Comparison of ENCODE assay signal across 8 cellular contexts in the genomic region with DNA sequence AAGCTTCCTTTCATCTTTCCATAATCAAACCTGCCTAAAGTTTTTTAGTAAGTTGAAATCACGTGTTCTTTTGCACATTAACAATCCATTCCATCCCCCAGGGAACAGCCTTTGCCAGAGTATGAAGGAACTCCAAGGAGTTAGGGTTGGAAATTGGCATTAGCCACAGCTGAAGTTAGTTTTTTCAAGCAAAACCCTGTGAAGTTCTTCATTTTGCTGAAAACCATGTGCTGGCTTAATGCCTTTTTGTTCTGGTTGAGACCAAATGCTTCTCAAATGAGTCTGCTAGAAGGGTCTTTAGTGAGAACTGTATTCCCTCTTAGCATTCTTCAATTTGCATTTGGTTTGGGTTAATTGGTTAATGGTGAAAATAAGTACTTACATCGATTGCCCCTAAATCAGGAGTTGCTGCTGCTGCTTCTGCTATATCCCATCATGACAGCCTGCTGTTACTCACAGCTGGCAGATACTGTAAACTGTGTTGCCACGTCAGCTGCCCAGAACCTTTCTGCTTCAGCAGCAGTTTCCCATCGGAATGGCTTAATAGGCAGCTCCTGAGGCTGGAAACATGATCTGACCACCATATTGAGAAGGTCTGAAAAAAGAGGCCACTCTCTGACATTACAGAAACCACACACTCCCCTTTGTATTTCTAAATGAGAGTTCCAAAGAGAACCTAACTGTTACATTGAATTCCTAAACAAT. TPM values are rescaled to one million over a fixed set of nuclear protein-coding genes. Genes with fewer than 3 reads are reported as not detected.
DNase-seq lines count a peak whose midpoint lies in the region; ATAC-seq lines count a peak whose summit lies in the region.

No MANE protein-coding gene starts in this region.

- no peaks in the 10 kb centered on the region for H3K4me1 Mint-ChIP-seq in activated T-cell treated with anti-CD3 and anti-CD28 coated beads, Interleukin-2, amount 50 U/mL, for 72 hours (ENCODE audit: low read depth)
- H3K4me1 Mint-ChIP-seq in naive thymus-derived CD4-positive, alpha-beta T cell = no peaks in the 10 kb centered on the region
- H3K4me1 Mint-ChIP-seq in natural killer cell treated with Interleukin-12 subunit alpha and Interleukin-12 subunit beta and Interleukin-15 and Interleukin-18, amount 100 ng/mL, for 72 hours (ENCODE audit: low read depth in 2 of 2) = no peaks in the 10 kb centered on the region

- POLR2A ChIA-PET in naive thymus-derived CD4-positive, alpha-beta T cell (lab: Charles Lee) = no interaction called here

- intact Hi-C loops in naive thymus-derived CD4-positive, alpha-beta T cell (cut with micrococcal nuclease) = no loop called here

- no peak for ATAC-seq in activated T-cell treated with anti-CD3 and anti-CD28 coated beads, Interleukin-2, amount 50 U/mL, for 72 hours (replicated peaks in 1 of 2)
- ATAC-seq in naive thymus-derived CD4-positive, alpha-beta T cell = no peak
- no peak for ATAC-seq in HG02798 (IDR thresholded peaks at IDR 0.05; ENCODE audit: poor library complexity, unreplicated experiment)
- no peak for ATAC-seq in natural killer cell treated with Interleukin-12 subunit alpha and Interleukin-12 subunit beta and Interleukin-15 and Interleukin-18, amount 100 ng/mL, for 72 hours

- no peaks in the 10 kb centered on the region for H3K4me1 ChIP-seq in naive thymus-derived CD4-positive, alpha-beta T cell (ENCODE audit: control insufficient read depth in 2 of 2, insufficient read depth in 2 of 2, low read length in 2 of 2)

- CTCF ChIA-PET in naive thymus-derived CD4-positive, alpha-beta T cell (lab: Charles Lee) = no interaction called here

- peak overlapping the region; percentile 5; the same call in 1 of the 2 replicates for H3K4me3 ChIP-seq in MG63
- no peak overlapping the region for H3K4me3 ChIP-seq in naive thymus-derived CD4-positive, alpha-beta T cell (ENCODE audit: low read length)

- H3K36me3 ChIP-seq in MG63 = no peaks in the 10 kb centered on the region
- H3K36me3 ChIP-seq in naive thymus-derived CD4-positive, alpha-beta T cell (ENCODE audit: control insufficient read depth in 2 of 3, insufficient read depth in 3 of 3, low read length in 3 of 3) = no peaks in the 10 kb centered on the region

- DNase-seq in MG63 (peak; percentile 89), anterior cingulate cortex (lab: John Stamatoyannopoulos, UW) (peak in 33 of 58 donors; percentile 12 to 76 (median 33)), hypothalamus (lab: John Stamatoyannopoulos, UW) (peak in 42 of 51 donors; percentile 2 to 60 (median 20)), stromal cell of bone marrow (ENCODE audit: low read depth) (peak; percentile 95)
- no peak for DNase-seq in activated T-cell treated with anti-CD3 and anti-CD28 coated beads, Interleukin-2, amount 50 U/mL, for 72 hours
- no peak for DNase-seq in naive thymus-derived CD4-positive, alpha-beta T cell
- DNase-seq in natural killer cell treated with Interleukin-12 subunit alpha and Interleukin-12 subunit beta and Interleukin-15 and Interleukin-18, amount 100 ng/mL, for 72 hours (ENCODE audit: low spot score) = no peak

- no peaks in the 10 kb centered on the region for H3K27me3 ChIP-seq in MG63
- no peaks in the 10 kb centered on the region for H3K27me3 ChIP-seq in naive thymus-derived CD4-positive, alpha-beta T cell (ENCODE audit: control insufficient read depth in 2 of 2, insufficient read depth in 2 of 2, low read length in 2 of 2)

- no peaks in the 10 kb centered on the region for H3K27me3 Mint-ChIP-seq in activated T-cell treated with anti-CD3 and anti-CD28 coated beads, Interleukin-2, amount 50 U/mL, for 72 hours (ENCODE audit: low read depth)
- H3K27me3 Mint-ChIP-seq in naive thymus-derived CD4-positive, alpha-beta T cell = no peaks in the 10 kb centered on the region
- no peaks in the 10 kb centered on the region for H3K27me3 Mint-ChIP-seq in natural killer cell treated with Interleukin-12 subunit alpha and Interleukin-12 subunit beta and Interleukin-15 and Interleukin-18, amount 100 ng/mL, for 72 hours

- peaks cover 2 to 11% of the 10 kb centered on the region in 2 donors for H3K9me3 Mint-ChIP-seq in activated T-cell treated with anti-CD3 and anti-CD28 coated beads, Interleukin-2, amount 50 U/mL, for 72 hours
- H3K9me3 Mint-ChIP-seq in naive thymus-derived CD4-positive, alpha-beta T cell = peaks cover 3 to 19% (median 9%) of the 10 kb centered on the region in 11 donors
- peaks cover 14% of the 10 kb centered on the region for H3K9me3 Mint-ChIP-seq in natural killer cell treated with Interleukin-12 subunit alpha and Interleukin-12 subunit beta and Interleukin-15 and Interleukin-18, amount 100 ng/mL, for 72 hours

- no peak overlapping the region for H3K4me3 Mint-ChIP-seq in activated T-cell treated with anti-CD3 and anti-CD28 coated beads, Interleukin-2, amount 50 U/mL, for 72 hours
- no peak overlapping the region for H3K4me3 Mint-ChIP-seq in naive thymus-derived CD4-positive, alpha-beta T cell
- H3K4me3 Mint-ChIP-seq in natural killer cell treated with Interleukin-12 subunit alpha and Interleukin-12 subunit beta and Interleukin-15 and Interleukin-18, amount 100 ng/mL, for 72 hours = no peak overlapping the region

- no peak overlapping the region for H3K27ac Mint-ChIP-seq in activated T-cell treated with anti-CD3 and anti-CD28 coated beads, Interleukin-2, amount 50 U/mL, for 72 hours
- no peak overlapping the region for H3K27ac Mint-ChIP-seq in naive thymus-derived CD4-positive, alpha-beta T cell
- no peak overlapping the region for H3K27ac Mint-ChIP-seq in natural killer cell treated with Interleukin-12 subunit alpha and Interleukin-12 subunit beta and Interleukin-15 and Interleukin-18, amount 100 ng/mL, for 72 hours

- no peaks in the 10 kb centered on the region; the same call in 1 of the 2 replicates for H3K9me3 ChIP-seq in MG63
- no peaks in the 10 kb centered on the region for H3K9me3 ChIP-seq in naive thymus-derived CD4-positive, alpha-beta T cell (ENCODE audit: control insufficient read depth in 2 of 3, low read length in 3 of 3)

- H3K36me3 Mint-ChIP-seq in activated T-cell treated with anti-CD3 and anti-CD28 coated beads, Interleukin-2, amount 50 U/mL, for 72 hours (ENCODE audit: insufficient read depth in 2 of 2) = no peaks in the 10 kb centered on the region
- H3K36me3 Mint-ChIP-seq in naive thymus-derived CD4-positive, alpha-beta T cell = no peaks in the 10 kb centered on the region
- H3K36me3 Mint-ChIP-seq in natural killer cell treated with Interleukin-12 subunit alpha and Interleukin-12 subunit beta and Interleukin-15 and Interleukin-18, amount 100 ng/mL, for 72 hours = peaks cover 4% of the 10 kb centered on the region

- H3K27ac ChIP-seq in naive thymus-derived CD4-positive, alpha-beta T cell (ENCODE audit: low read depth, low read length) = no peak overlapping the region

RNA-seq across cellular contexts. Expression of gene SEC16B, which starts 14.1 kb away (rescaled TPM):
- total RNA-seq in MG63 (2014; rRNA removed; shearing (Covaris generic); ENCODE audit: low replicate concordance) = 0.72 and 3.5 TPM in 2 replicates
- not detected for total RNA-seq in activated T-cell treated with anti-CD3 and anti-CD28 coated beads, Interleukin-2, amount 50 U/mL, for 72 hours
- under 1 TPM in 1 of 5 experiments, not detected in 4; 0.27 TPM for total RNA-seq in naive thymus-derived CD4-positive, alpha-beta T cell
- not detected for polyA plus RNA-seq in naive thymus-derived CD4-positive, alpha-beta T cell
- total RNA-seq in natural killer cell treated with Interleukin-12 subunit alpha and Interleukin-12 subunit beta and Interleukin-15 and Interleukin-18, amount 100 ng/mL, for 72 hours = not detected

Comparison
In these comparisons a context has a peak if more than half of its experiments do, and no peak if none do; other contexts are left out.
1. DNase-seq: peak in MG63 (single experiment), anterior cingulate cortex (33 of 58), hypothalamus (42 of 51) and stromal cell of bone marrow (single experiment); none in activated T-cell treated with anti-CD3 and anti-CD28 coated beads, Interleukin-2, amount 50 U/mL, for 72 hours (0 of 2), naive thymus-derived CD4-positive, alpha-beta T cell (0 of 9) and natural killer cell treated with Interleukin-12 subunit alpha and Interleukin-12 subunit beta and Interleukin-15 and Interleukin-18, amount 100 ng/mL, for 72 hours (single experiment).